ENCODE assay signal across 27 cellular contexts in genomic region chr2:226679389-226680057, GRCh38.
"Had no signal": no experiment of that assay in that cellular context is flagged by ENCODE, and none has a peak within 500 bp of the region (broad histone marks: within the 10 kb centered on the region; RNA-seq: fewer than 3 reads in every experiment).

No MANE protein-coding gene starts in this region.

- H3K4me3 Mint-ChIP-seq: activated B cell treated with CpG ODN at 0.5 μM for 24 hours; activated CD4-positive, alpha-beta memory T cell treated with anti-CD3 and anti-CD28 coated beads for 36 hours; activated CD4-positive, alpha-beta T cell treated with anti-CD3 and anti-CD28 coated beads, Interleukin-2, amount 10 ng/mL, durations not matched to agents 7 days and 5 days; activated naive CD8-positive, alpha-beta T cell treated with anti-CD3 and anti-CD28 coated beads, Interleukin-2, amount 50 U/mL, for 24 hours; activated T-cell treated with anti-CD3 and anti-CD28 coated beads, Interleukin-2, amount 50 U/mL, for 4 hours; T-helper 1 cell treated with Interleukin-12 subunit alpha and Interleukin-12 subunit beta and Interleukin-4 antibody, amounts not matched to agents 30 μg/mL and 1 μg/mL, for 36 hours had no signal

- H3K36me3 ChIP-seq: ascending aorta had no signal

- H3K4me1 Mint-ChIP-seq: activated B cell treated with CpG ODN at 0.5 μM for 24 hours; activated CD4-positive, alpha-beta T cell treated with anti-CD3 and anti-CD28 coated beads, Interleukin-2, amount 10 ng/mL, durations not matched to agents 7 days and 5 days; activated naive CD8-positive, alpha-beta T cell treated with anti-CD3 and anti-CD28 coated beads, Interleukin-2, amount 50 U/mL, for 24 hours had no signal

- FAIRE-seq: RCC 7860 had no signal

- H3K36me3 Mint-ChIP-seq: activated CD4-positive, alpha-beta memory T cell treated with anti-CD3 and anti-CD28 coated beads for 36 hours; activated naive CD4-positive, alpha-beta T cell treated with anti-CD3 and anti-CD28 coated beads, Interleukin-2, amount 50 U/mL, for 72 hours had no signal

- DNase-seq: activated B cell treated with CpG ODN at 0.5 μM for 24 hours; activated CD4-positive, alpha-beta memory T cell treated with anti-CD3 and anti-CD28 coated beads for 36 hours; activated CD4-positive, alpha-beta T cell treated with anti-CD3 and anti-CD28 coated beads, Interleukin-2, amount 10 ng/mL, durations not matched to agents 7 days and 5 days; activated CD8-positive, alpha-beta memory T cell treated with anti-CD3 and anti-CD28 coated beads for 24 hours; activated effector memory CD4-positive, alpha-beta T cell treated with anti-CD3 and anti-CD28 coated beads, Interleukin-2, amount 50 U/mL, for 16 hours; activated naive CD4-positive, alpha-beta T cell treated with Interleukin-2 at 50 U/mL for 16 hours; activated naive CD8-positive, alpha-beta T cell treated with anti-CD3 and anti-CD28 coated beads, Interleukin-2, amount 50 U/mL, for 24 hours; activated T-cell treated with anti-CD3 and anti-CD28 coated beads, Interleukin-2, amount 50 U/mL, for 4 hours; amniotic stem cell; body of pancreas; NCI-H1092; NCI-H1417; NCI-H1694; NCI-H2029; NCI-H2107; NCI-H2171 treated with DMSO at 0.1 percent for 48 hours; NCI-H226; NCI-H526; NCI-H774; NK-92 treated with Interleukin-12 subunit alpha and Interleukin-12 subunit beta, amount 100 ng/mL, for 24 hours; PC-3; SHP77 had no signal

- H3K4me3 ChIP-seq: ascending aorta, body of pancreas had no signal

- H3K27ac ChIP-seq: ascending aorta, body of pancreas, KMS-11 had no signal

- H3K9ac ChIP-seq: KMS-11 had no signal

- H3K9me3 Mint-ChIP-seq: activated B cell treated with CpG ODN at 0.5 μM for 24 hours; activated CD4-positive, alpha-beta memory T cell treated with anti-CD3 and anti-CD28 coated beads for 36 hours; activated CD4-positive, alpha-beta T cell treated with anti-CD3 and anti-CD28 coated beads, Interleukin-2, amount 10 ng/mL, durations not matched to agents 7 days and 5 days; activated naive CD4-positive, alpha-beta T cell treated with anti-CD3 and anti-CD28 coated beads, Interleukin-2, amount 50 U/mL, for 72 hours; activated naive CD8-positive, alpha-beta T cell treated with anti-CD3 and anti-CD28 coated beads, Interleukin-2, amount 50 U/mL, for 24 hours; activated T-cell treated with anti-CD3 and anti-CD28 coated beads, Interleukin-2, amount 50 U/mL, for 4 hours; T-helper 1 cell treated with Interleukin-12 subunit alpha and Interleukin-12 subunit beta and Interleukin-4 antibody, amounts not matched to agents 30 μg/mL and 1 μg/mL, for 36 hours had no signal

- H3K27me3 ChIP-seq: ascending aorta, body of pancreas had no signal

- H3K9me3 ChIP-seq: ascending aorta, body of pancreas had no signal

- H3K27ac Mint-ChIP-seq: activated B cell treated with CpG ODN at 0.5 μM for 24 hours; activated CD4-positive, alpha-beta memory T cell treated with anti-CD3 and anti-CD28 coated beads for 36 hours; activated CD4-positive, alpha-beta T cell treated with anti-CD3 and anti-CD28 coated beads, Interleukin-2, amount 10 ng/mL, durations not matched to agents 7 days and 5 days; activated naive CD4-positive, alpha-beta T cell treated with anti-CD3 and anti-CD28 coated beads, Interleukin-2, amount 50 U/mL, for 72 hours; activated naive CD8-positive, alpha-beta T cell treated with anti-CD3 and anti-CD28 coated beads, Interleukin-2, amount 50 U/mL, for 24 hours; T-helper 1 cell treated with Interleukin-12 subunit alpha and Interleukin-12 subunit beta and Interleukin-4 antibody, amounts not matched to agents 30 μg/mL and 1 μg/mL, for 36 hours had no signal

- ATAC-seq: activated naive CD4-positive, alpha-beta T cell treated with anti-CD3 and anti-CD28 coated beads, Interleukin-2, amount 50 U/mL, for 72 hours; activated naive CD8-positive, alpha-beta T cell treated with anti-CD3 and anti-CD28 coated beads, Interleukin-2, amount 50 U/mL, for 24 hours; activated T-cell treated with anti-CD3 and anti-CD28 coated beads, Interleukin-2, amount 50 U/mL, for 4 hours; body of pancreas; PC-3 had no signal

- H3K4me2 ChIP-seq: KMS-11 had no signal

- H3K4me1 ChIP-seq: ascending aorta, body of pancreas had no signal
